In the genomic region with DNA sequence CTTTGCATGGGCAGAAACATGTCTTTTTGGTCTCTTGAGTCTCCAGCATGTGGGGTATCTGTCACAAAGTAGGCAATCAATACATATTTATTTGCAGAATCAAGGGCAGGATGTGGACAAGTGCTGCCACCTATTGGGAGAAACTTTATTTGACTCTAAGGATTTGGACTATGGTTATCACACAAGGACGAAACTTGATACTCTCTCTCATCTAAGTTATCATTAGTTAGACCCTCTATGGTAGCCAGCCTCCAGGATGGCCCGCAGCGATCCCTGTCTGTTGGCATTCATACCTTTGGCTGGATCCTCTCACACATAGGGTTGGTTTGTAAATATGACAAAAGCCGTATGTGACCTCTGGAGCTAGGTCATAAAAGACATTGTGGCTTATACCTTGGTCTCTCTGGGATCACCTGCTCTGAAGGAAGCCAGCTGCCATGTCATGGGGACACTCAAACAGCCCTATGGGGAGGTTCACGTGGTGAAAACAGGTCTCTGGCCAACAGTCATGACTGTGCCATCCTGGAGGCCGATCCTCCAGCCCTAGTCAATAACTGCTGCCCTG, we compare ENCODE assay signal across 1 cellular context.
TF ChIP-seq lines count a peak whose summit lies in the region.

No MANE protein-coding gene starts in this region.

TF ChIP-seq in HepG2, 621 proteins besides CTCF, POLR2A, EP300 and RAD21 (continued from another document and continues in another):
- TF ChIP-seq, protein P1, sequence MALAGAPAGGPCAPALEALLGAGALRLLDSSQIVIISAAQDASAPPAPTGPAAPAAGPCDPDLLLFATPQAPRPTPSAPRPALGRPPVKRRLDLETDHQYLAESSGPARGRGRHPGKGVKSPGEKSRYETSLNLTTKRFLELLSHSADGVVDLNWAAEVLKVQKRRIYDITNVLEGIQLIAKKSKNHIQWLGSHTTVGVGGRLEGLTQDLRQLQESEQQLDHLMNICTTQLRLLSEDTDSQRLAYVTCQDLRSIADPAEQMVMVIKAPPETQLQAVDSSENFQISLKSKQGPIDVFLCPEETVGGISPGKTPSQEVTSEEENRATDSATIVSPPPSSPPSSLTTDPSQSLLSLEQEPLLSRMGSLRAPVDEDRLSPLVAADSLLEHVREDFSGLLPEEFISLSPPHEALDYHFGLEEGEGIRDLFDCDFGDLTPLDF (CRISPR knock-in tag; IDR thresholded peaks at IDR 0.05), result no peak
- TF ChIP-seq, protein P2, sequence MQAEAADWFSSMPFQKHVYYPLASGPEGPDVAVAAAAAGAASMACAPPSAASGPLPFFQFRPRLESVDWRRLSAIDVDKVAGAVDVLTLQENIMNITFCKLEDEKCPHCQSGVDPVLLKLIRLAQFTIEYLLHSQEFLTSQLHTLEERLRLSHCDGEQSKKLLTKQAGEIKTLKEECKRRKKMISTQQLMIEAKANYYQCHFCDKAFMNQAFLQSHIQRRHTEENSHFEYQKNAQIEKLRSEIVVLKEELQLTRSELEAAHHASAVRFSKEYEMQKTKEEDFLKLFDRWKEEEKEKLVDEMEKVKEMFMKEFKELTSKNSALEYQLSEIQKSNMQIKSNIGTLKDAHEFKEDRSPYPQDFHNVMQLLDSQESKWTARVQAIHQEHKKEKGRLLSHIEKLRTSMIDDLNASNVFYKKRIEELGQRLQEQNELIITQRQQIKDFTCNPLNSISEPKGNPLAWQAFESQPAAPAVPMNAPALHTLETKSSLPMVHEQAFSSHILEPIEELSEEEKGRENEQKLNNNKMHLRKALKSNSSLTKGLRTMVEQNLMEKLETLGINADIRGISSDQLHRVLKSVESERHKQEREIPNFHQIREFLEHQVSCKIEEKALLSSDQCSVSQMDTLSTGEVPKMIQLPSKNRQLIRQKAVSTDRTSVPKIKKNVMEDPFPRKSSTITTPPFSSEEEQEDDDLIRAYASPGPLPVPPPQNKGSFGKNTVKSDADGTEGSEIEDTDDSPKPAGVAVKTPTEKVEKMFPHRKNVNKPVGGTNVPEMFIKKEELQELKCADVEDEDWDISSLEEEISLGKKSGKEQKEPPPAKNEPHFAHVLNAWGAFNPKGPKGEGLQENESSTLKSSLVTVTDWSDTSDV (CRISPR knock-in tag; IDR thresholded peaks at IDR 0.05), result no peak
- TF ChIP-seq, protein P3, sequence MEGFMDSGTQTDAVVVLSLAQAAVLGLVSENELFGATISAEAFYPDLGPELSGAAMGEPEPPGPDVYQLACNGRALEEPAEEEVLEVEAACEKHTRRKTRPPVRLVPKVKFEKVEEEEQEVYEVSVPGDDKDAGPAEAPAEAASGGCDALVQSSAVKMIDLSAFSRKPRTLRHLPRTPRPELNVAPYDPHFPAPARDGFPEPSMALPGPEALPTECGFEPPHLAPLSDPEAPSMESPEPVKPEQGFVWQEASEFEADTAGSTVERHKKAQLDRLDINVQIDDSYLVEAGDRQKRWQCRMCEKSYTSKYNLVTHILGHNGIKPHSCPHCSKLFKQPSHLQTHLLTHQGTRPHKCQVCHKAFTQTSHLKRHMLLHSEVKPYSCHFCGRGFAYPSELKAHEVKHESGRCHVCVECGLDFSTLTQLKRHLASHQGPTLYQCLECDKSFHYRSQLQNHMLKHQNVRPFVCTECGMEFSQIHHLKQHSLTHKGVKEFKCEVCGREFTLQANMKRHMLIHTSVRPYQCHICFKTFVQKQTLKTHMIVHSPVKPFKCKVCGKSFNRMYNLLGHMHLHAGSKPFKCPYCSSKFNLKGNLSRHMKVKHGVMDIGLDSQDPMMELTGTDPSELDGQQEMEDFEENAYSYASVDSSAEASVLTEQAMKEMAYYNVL (CRISPR knock-in tag; IDR thresholded peaks at IDR 0.05; ENCODE audit: borderline replicate concordance), result no peak
- no peak for TF ChIP-seq ZKSCAN5 (CRISPR knock-in tag; IDR thresholded peaks at IDR 0.05)
- TF ChIP-seq ARHGAP35 (CRISPR knock-in tag; IDR thresholded peaks at IDR 0.05; ENCODE audit: borderline replicate concordance), result no peak
- TF ChIP-seq ZNF33A (CRISPR knock-in tag; IDR thresholded peaks at IDR 0.05; ENCODE audit: borderline replicate concordance), result no peak
- TF ChIP-seq, protein P4, sequence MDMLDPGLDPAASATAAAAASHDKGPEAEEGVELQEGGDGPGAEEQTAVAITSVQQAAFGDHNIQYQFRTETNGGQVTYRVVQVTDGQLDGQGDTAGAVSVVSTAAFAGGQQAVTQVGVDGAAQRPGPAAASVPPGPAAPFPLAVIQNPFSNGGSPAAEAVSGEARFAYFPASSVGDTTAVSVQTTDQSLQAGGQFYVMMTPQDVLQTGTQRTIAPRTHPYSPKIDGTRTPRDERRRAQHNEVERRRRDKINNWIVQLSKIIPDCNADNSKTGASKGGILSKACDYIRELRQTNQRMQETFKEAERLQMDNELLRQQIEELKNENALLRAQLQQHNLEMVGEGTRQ (IDR thresholded peaks at IDR 0.05; ENCODE audit: low read depth, low read length), result no peak
- TF ChIP-seq, protein P4 (CRISPR knock-in tag; IDR thresholded peaks at IDR 0.05; ENCODE audit: borderline replicate concordance), result no peak
- no peak for TF ChIP-seq SOX13 (IDR thresholded peaks at IDR 0.05)
- no peak for TF ChIP-seq SOX13 (CRISPR knock-in tag; conservative IDR thresholded peaks at IDR 0.05 in 1 of 2, IDR thresholded peaks at IDR 0.05 in 1 of 2)
- TF ChIP-seq MAFG (CRISPR knock-in tag; IDR thresholded peaks at IDR 0.05), result no peak
- TF ChIP-seq, protein P5, sequence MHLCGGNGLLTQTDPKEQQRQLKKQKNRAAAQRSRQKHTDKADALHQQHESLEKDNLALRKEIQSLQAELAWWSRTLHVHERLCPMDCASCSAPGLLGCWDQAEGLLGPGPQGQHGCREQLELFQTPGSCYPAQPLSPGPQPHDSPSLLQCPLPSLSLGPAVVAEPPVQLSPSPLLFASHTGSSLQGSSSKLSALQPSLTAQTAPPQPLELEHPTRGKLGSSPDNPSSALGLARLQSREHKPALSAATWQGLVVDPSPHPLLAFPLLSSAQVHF (CRISPR knock-in tag; IDR thresholded peaks at IDR 0.05), result no peak
- no peak for TF ChIP-seq HOXA5 (CRISPR knock-in tag; IDR thresholded peaks at IDR 0.05)
- TF ChIP-seq ZNF367 (CRISPR knock-in tag; IDR thresholded peaks at IDR 0.05; ENCODE audit: borderline replicate concordance), result no peak
- TF ChIP-seq, protein P6, sequence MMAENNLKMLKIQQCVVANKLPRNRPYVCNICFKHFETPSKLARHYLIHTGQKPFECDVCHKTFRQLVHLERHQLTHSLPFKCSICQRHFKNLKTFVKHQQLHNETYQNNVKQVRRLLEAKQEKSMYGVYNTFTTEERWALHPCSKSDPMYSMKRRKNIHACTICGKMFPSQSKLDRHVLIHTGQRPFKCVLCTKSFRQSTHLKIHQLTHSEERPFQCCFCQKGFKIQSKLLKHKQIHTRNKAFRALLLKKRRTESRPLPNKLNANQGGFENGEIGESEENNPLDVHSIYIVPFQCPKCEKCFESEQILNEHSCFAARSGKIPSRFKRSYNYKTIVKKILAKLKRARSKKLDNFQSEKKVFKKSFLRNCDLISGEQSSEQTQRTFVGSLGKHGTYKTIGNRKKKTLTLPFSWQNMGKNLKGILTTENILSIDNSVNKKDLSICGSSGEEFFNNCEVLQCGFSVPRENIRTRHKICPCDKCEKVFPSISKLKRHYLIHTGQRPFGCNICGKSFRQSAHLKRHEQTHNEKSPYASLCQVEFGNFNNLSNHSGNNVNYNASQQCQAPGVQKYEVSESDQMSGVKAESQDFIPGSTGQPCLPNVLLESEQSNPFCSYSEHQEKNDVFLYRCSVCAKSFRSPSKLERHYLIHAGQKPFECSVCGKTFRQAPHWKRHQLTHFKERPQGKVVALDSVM (CRISPR knock-in tag; IDR thresholded peaks at IDR 0.05), result no peak
- no peak for TF ChIP-seq ZFAT (CRISPR knock-in tag; conservative IDR thresholded peaks at IDR 0.05)
- no peak for TF ChIP-seq ZFP90 (CRISPR knock-in tag; IDR thresholded peaks at IDR 0.05; ENCODE audit: borderline replicate concordance)
- TF ChIP-seq HOXA9 (CRISPR knock-in tag; IDR thresholded peaks at IDR 0.05; ENCODE audit: borderline replicate concordance), result no peak
- no peak for TF ChIP-seq ZNF33B (CRISPR knock-in tag; IDR thresholded peaks at IDR 0.05)
- TF ChIP-seq MTA1 (CRISPR knock-in tag; IDR thresholded peaks at IDR 0.05; ENCODE audit: borderline replicate concordance), result no peak
- TF ChIP-seq HNF4G (IDR thresholded peaks at IDR 0.05; ENCODE audit: borderline replicate concordance, low read depth, low read length), result no peak
- no peak for TF ChIP-seq HNF4G (CRISPR knock-in tag; IDR thresholded peaks at IDR 0.05; ENCODE audit: borderline replicate concordance, low read depth)
- TF ChIP-seq ZNF746 (CRISPR knock-in tag; IDR thresholded peaks at IDR 0.05), result no peak
- 0 out of 2 replicates have a peak, but pooled peaks have one; percentile 25 for TF ChIP-seq KLF6 (CRISPR knock-in tag; IDR thresholded peaks at IDR 0.05)
- TF ChIP-seq ZNF720 (CRISPR knock-in tag; IDR thresholded peaks at IDR 0.05), result no peak
- TF ChIP-seq TCF7 (IDR thresholded peaks at IDR 0.05; ENCODE audit: low read depth), result no peak
- no peak for TF ChIP-seq DNMT1 (CRISPR knock-in tag; IDR thresholded peaks at IDR 0.05)
- TF ChIP-seq, protein P7, sequence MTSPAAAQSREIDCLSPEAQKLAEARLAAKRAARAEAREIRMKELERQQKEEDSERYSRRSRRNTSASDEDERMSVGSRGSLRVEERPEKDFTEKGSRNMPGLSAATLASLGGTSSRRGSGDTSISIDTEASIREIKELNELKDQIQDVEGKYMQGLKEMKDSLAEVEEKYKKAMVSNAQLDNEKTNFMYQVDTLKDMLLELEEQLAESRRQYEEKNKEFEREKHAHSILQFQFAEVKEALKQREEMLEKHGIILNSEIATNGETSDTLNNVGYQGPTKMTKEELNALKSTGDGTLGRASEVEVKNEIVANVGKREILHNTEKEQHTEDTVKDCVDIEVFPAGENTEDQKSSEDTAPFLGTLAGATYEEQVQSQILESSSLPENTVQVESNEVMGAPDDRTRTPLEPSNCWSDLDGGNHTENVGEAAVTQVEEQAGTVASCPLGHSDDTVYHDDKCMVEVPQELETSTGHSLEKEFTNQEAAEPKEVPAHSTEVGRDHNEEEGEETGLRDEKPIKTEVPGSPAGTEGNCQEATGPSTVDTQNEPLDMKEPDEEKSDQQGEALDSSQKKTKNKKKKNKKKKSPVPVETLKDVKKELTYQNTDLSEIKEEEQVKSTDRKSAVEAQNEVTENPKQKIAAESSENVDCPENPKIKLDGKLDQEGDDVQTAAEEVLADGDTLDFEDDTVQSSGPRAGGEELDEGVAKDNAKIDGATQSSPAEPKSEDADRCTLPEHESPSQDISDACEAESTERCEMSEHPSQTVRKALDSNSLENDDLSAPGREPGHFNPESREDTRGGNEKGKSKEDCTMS (CRISPR knock-in tag; conservative IDR thresholded peaks at IDR 0.05), result no peak
- TF ChIP-seq SAP130 (CRISPR knock-in tag; IDR thresholded peaks at IDR 0.05; ENCODE audit: low read depth), result peak; percentile 34
- no peak for TF ChIP-seq AKAP8 (CRISPR knock-in tag; IDR thresholded peaks at IDR 0.05)
- TF ChIP-seq, protein P8, sequence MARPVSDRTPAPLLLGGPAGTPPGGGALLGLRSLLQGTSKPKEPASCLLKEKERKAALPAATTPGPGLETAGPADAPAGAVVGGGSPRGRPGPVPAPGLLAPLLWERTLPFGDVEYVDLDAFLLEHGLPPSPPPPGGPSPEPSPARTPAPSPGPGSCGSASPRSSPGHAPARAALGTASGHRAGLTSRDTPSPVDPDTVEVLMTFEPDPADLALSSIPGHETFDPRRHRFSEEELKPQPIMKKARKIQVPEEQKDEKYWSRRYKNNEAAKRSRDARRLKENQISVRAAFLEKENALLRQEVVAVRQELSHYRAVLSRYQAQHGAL (CRISPR knock-in tag; IDR thresholded peaks at IDR 0.05; ENCODE audit: not compliant biosample characterization), result no peak
- no peak for TF ChIP-seq PHF20 (CRISPR knock-in tag; IDR thresholded peaks at IDR 0.05)
- TF ChIP-seq HIVEP1 (CRISPR knock-in tag; IDR thresholded peaks at IDR 0.05), result no peak
- no peak for TF ChIP-seq KLF9 (CRISPR knock-in tag; IDR thresholded peaks at IDR 0.05; ENCODE audit: low read depth)
- no peak for TF ChIP-seq GABPB1 (CRISPR knock-in tag; IDR thresholded peaks at IDR 0.05)
